In the genomic region with DNA sequence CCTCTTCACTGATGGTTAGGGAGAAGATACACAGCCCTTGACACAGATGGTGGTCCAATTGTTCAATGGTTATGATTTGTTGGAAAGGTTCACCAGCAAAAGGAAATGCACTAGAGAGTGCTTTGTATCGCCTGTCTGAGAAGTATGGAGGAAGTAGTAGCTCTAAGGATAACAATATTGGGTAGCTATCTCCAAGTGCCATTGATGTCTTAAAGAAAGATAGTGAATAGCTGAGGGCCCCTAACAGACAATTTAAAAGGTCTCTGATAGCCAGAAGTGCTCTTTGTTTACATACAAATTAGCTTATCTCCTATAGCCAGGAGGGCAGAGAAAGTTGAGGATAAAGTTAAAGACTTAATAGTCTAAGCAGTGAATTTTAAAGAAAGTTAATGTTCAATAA, we compare ENCODE assay signal across 1 cellular context.
A peak's percentile ranks its signal among the peaks of the same experiment; 100 is the strongest.
TF ChIP-seq lines count a peak whose summit lies in the region.

No MANE protein-coding gene starts in this region.

TF ChIP-seq in K562, 482 proteins besides CTCF, POLR2A, EP300 and RAD21 (continued from another document):
- TF ChIP-seq, protein P1, sequence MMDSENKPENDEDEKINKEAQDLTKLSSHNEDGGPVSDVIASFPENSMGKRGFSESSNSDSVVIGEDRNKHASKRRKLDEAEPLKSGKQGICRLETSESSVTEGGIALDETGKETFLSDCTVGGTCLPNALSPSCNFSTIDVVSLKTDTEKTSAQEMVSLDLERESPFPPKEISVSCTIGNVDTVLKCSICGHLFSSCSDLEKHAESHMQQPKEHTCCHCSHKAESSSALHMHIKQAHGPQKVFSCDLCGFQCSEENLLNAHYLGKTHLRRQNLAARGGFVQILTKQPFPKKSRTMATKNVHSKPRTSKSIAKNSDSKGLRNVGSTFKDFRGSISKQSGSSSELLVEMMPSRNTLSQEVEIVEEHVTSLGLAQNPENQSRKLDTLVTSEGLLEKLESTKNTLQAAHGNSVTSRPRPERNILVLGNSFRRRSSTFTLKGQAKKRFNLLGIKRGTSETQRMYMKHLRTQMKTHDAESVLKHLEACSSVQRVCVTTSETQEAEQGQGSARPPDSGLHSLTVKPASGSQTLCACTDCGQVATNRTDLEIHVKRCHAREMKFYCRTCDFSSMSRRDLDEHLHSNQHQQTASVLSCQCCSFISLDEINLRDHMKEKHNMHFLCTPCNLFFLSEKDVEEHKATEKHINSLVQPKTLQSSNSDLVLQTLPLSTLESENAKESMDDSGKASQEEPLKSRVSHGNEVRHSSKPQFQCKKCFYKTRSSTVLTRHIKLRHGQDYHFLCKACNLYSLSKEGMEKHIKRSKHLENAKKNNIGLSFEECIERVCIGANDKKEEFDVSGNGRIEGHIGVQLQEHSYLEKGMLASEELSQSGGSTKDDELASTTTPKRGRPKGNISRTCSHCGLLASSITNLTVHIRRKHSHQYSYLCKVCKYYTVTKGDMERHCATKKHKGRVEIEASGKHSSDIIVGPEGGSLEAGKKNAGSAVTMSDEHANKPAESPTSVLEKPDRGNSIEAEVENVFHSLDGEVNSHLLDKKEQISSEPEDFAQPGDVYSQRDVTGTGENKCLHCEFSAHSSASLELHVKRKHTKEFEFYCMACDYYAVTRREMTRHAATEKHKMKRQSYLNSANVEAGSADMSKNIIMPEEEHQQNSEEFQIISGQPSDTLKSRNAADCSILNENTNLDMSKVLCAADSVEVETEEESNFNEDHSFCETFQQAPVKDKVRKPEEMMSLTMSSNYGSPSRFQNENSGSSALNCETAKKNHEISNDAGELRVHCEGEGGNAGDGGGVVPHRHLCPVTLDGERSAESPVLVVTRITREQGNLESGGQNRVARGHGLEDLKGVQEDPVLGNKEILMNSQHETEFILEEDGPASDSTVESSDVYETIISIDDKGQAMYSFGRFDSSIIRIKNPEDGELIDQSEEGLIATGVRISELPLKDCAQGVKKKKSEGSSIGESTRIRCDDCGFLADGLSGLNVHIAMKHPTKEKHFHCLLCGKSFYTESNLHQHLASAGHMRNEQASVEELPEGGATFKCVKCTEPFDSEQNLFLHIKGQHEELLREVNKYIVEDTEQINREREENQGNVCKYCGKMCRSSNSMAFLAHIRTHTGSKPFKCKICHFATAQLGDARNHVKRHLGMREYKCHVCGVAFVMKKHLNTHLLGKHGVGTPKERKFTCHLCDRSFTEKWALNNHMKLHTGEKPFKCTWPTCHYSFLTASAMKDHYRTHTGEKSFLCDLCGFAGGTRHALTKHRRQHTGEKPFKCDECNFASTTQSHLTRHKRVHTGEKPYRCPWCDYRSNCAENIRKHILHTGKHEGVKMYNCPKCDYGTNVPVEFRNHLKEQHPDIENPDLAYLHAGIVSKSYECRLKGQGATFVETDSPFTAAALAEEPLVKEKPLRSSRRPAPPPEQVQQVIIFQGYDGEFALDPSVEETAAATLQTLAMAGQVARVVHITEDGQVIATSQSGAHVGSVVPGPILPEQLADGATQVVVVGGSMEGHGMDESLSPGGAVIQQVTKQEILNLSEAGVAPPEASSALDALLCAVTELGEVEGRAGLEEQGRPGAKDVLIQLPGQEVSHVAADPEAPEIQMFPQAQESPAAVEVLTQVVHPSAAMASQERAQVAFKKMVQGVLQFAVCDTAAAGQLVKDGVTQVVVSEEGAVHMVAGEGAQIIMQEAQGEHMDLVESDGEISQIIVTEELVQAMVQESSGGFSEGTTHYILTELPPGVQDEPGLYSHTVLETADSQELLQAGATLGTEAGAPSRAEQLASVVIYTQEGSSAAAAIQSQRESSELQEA (IDR thresholded peaks at IDR 0.05; ENCODE audit: low read depth): no peak
- TF ChIP-seq, protein P2, sequence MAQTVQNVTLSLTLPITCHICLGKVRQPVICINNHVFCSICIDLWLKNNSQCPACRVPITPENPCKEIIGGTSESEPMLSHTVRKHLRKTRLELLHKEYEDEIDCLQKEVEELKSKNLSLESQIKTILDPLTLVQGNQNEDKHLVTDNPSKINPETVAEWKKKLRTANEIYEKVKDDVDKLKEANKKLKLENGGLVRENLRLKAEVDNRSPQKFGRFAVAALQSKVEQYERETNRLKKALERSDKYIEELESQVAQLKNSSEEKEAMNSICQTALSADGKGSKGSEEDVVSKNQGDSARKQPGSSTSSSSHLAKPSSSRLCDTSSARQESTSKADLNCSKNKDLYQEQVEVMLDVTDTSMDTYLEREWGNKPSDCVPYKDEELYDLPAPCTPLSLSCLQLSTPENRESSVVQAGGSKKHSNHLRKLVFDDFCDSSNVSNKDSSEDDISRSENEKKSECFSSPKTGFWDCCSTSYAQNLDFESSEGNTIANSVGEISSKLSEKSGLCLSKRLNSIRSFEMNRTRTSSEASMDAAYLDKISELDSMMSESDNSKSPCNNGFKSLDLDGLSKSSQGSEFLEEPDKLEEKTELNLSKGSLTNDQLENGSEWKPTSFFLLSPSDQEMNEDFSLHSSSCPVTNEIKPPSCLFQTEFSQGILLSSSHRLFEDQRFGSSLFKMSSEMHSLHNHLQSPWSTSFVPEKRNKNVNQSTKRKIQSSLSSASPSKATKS (CRISPR knock-in tag; IDR thresholded peaks at IDR 0.05): no peak
- TF ChIP-seq ZNF79 (CRISPR knock-in tag; IDR thresholded peaks at IDR 0.05; ENCODE audit: low read depth) (no peak), ILK (tag; IDR thresholded peaks at IDR 0.05; ENCODE audit: borderline replicate concordance, low read depth) (no peak), PML (IDR thresholded peaks at IDR 0.05; ENCODE audit: low read length) (peak; percentile 76), SFPQ (IDR thresholded peaks at IDR 0.05; ENCODE audit: low read depth, low read length) (no peak), HDAC6 (IDR thresholded peaks at IDR 0.05; ENCODE audit: low read depth, low read length) (no peak), KDM1A (IDR thresholded peaks at IDR 0.05) (peak; percentile 35 to 64; a peak in 3 of 4 replicates), ZNF263 (CRISPR knock-in tag; IDR thresholded peaks at IDR 0.05; ENCODE audit: borderline replicate concordance) (no peak), SMARCB1 (IDR thresholded peaks at IDR 0.05; ENCODE audit: insufficient read length, low read depth) (no peak), STAT5A (IDR thresholded peaks at IDR 0.05; ENCODE audit: borderline replicate concordance, low read length) (peak; percentile 55), PRPF4 (IDR thresholded peaks at IDR 0.05; ENCODE audit: insufficient read depth, low read depth, low read length, poor library complexity, severe bottlenecking) (no peak), ZNF717 (CRISPR knock-in tag; IDR thresholded peaks at IDR 0.05) (no peak), TARDBP (IDR thresholded peaks at IDR 0.05) (no peak), BRD4 (IDR thresholded peaks at IDR 0.05) (no peak), TAL1 (IDR thresholded peaks at IDR 0.05) (peak; percentile 89), ELF2 (CRISPR knock-in tag; IDR thresholded peaks at IDR 0.05) (no peak), SOX6 (IDR thresholded peaks at IDR 0.05) (peak; percentile 92), POLR2G (IDR thresholded peaks at IDR 0.05; ENCODE audit: low read depth, low read length) (no peak), CC2D1A (IDR thresholded peaks at IDR 0.05) (no peak), TRIM24 (IDR thresholded peaks at IDR 0.05) (peak; percentile 61 to 68; a peak in 3 of 4 replicates), GATA2 (CRISPR knock-in tag; IDR thresholded peaks at IDR 0.05) (0 out of 2 replicates have a peak, but pooled peaks have one; percentile 17)
- TF ChIP-seq, protein P3, sequence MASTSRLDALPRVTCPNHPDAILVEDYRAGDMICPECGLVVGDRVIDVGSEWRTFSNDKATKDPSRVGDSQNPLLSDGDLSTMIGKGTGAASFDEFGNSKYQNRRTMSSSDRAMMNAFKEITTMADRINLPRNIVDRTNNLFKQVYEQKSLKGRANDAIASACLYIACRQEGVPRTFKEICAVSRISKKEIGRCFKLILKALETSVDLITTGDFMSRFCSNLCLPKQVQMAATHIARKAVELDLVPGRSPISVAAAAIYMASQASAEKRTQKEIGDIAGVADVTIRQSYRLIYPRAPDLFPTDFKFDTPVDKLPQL (IDR thresholded peaks at IDR 0.05; ENCODE audit: extremely low read depth, insufficient read length): no peak
- TF ChIP-seq, protein P4, sequence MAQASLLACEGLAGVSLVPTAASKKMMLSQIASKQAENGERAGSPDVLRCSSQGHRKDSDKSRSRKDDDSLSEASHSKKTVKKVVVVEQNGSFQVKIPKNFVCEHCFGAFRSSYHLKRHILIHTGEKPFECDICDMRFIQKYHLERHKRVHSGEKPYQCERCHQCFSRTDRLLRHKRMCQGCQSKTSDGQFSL (CRISPR knock-in tag; IDR thresholded peaks at IDR 0.05): no peak
- TF ChIP-seq, protein P4 (tag; IDR thresholded peaks at IDR 0.05): no peak
- TF ChIP-seq, protein P5, sequence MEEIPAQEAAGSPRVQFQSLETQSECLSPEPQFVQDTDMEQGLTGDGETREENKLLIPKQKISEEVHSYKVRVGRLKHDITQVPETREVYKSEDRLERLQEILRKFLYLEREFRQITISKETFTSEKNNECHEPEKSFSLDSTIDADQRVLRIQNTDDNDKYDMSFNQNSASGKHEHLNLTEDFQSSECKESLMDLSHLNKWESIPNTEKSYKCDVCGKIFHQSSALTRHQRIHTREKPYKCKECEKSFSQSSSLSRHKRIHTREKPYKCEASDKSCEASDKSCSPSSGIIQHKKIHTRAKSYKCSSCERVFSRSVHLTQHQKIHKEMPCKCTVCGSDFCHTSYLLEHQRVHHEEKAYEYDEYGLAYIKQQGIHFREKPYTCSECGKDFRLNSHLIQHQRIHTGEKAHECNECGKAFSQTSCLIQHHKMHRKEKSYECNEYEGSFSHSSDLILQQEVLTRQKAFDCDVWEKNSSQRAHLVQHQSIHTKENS (CRISPR knock-in tag; IDR thresholded peaks at IDR 0.05): no peak
- TF ChIP-seq, protein P6, sequence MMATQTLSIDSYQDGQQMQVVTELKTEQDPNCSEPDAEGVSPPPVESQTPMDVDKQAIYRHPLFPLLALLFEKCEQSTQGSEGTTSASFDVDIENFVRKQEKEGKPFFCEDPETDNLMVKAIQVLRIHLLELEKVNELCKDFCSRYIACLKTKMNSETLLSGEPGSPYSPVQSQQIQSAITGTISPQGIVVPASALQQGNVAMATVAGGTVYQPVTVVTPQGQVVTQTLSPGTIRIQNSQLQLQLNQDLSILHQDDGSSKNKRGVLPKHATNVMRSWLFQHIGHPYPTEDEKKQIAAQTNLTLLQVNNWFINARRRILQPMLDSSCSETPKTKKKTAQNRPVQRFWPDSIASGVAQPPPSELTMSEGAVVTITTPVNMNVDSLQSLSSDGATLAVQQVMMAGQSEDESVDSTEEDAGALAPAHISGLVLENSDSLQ (IDR thresholded peaks at IDR 0.05): no peak
- TF ChIP-seq, protein P7, sequence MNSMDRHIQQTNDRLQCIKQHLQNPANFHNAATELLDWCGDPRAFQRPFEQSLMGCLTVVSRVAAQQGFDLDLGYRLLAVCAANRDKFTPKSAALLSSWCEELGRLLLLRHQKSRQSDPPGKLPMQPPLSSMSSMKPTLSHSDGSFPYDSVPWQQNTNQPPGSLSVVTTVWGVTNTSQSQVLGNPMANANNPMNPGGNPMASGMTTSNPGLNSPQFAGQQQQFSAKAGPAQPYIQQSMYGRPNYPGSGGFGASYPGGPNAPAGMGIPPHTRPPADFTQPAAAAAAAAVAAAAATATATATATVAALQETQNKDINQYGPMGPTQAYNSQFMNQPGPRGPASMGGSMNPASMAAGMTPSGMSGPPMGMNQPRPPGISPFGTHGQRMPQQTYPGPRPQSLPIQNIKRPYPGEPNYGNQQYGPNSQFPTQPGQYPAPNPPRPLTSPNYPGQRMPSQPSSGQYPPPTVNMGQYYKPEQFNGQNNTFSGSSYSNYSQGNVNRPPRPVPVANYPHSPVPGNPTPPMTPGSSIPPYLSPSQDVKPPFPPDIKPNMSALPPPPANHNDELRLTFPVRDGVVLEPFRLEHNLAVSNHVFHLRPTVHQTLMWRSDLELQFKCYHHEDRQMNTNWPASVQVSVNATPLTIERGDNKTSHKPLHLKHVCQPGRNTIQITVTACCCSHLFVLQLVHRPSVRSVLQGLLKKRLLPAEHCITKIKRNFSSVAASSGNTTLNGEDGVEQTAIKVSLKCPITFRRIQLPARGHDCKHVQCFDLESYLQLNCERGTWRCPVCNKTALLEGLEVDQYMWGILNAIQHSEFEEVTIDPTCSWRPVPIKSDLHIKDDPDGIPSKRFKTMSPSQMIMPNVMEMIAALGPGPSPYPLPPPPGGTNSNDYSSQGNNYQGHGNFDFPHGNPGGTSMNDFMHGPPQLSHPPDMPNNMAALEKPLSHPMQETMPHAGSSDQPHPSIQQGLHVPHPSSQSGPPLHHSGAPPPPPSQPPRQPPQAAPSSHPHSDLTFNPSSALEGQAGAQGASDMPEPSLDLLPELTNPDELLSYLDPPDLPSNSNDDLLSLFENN (IDR thresholded peaks at IDR 0.05; ENCODE audit: low read depth in 2 of 2, low read length in 2 of 2): peak in 1 of 2 experiments; percentile 37; a peak in 1 of 4 replicates
